12 cellular contexts compared by ENCODE assay signal in the genomic region with DNA sequence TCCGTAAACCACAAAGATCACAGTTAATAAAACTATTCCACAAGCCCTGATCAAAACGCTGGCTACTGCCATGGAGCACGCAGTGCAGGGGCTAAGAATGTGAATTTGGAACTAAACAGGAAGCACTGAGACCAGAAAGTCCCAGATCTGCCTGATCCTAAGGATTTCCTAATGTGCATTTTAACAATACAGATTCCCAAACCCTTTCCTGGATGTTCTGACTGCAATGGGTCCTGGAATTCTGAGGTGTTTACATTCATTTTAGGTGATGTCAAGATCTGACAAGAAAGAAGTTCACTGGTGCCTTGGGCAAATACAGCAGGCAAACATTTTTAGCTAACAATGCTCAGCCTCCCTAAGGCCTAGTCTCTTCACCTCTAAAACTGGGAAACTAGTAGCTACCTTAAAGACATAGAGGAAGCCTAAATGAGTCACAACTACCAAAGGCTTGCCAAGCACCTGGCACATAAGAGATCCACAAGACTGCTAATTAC. TPM values are rescaled to one million over a fixed set of nuclear protein-coding genes. Genes with fewer than 3 reads are reported as not detected.
A peak's percentile ranks its signal among the peaks of the same experiment; 100 is the strongest.
DNase-seq lines count a peak whose midpoint lies in the region; ATAC-seq and TF ChIP-seq lines count a peak whose summit lies in the region.
"Had no signal": no experiment of that assay in that cellular context is flagged by ENCODE, and none has a peak within 500 bp of the region (broad histone marks: within the 10 kb centered on the region; RNA-seq: fewer than 3 reads in every experiment).

No MANE protein-coding gene starts in this region.

- peaks cover 5% of the 10 kb centered on the region for H3K9me3 Mint-ChIP-seq in activated T-helper 2 cell treated with anti-CD3 and anti-CD28 coated beads, Interferon-gamma antibody, Interleukin-2, Interleukin-4, amounts not matched to agents 10 μg/mL and 5 μg/mL and 100 μg/mL, durations not matched to agents 14 hours and 24 hours and 36 hours

- H3K4me3 Mint-ChIP-seq in activated T-helper 2 cell treated with anti-CD3 and anti-CD28 coated beads, Interferon-gamma antibody, Interleukin-2, Interleukin-4, amounts not matched to agents 10 μg/mL and 5 μg/mL and 100 μg/mL, durations not matched to agents 14 hours and 24 hours and 36 hours (ENCODE audit: low read depth), result no peak overlapping the region

- 35% methylated on average over 3 of the region's 3 CpGs for WGBS in smooth muscle cell (ENCODE audit: low lambda C conversion rate)

- no peak overlapping the region for H3K9ac ChIP-seq in HUES48 (ENCODE audit: low read depth, low read length)
- no peak overlapping the region for H3K9ac ChIP-seq in smooth muscle cell (ENCODE audit: low read depth)
- H3K9ac ChIP-seq in MM.1S (ENCODE audit: low read length), result no peak overlapping the region

- peak overlapping the region; percentile 76 for H3K27ac Mint-ChIP-seq in activated T-helper 2 cell treated with anti-CD3 and anti-CD28 coated beads, Interferon-gamma antibody, Interleukin-2, Interleukin-4, amounts not matched to agents 10 μg/mL and 5 μg/mL and 100 μg/mL, durations not matched to agents 14 hours and 24 hours and 36 hours

- TF ChIP-seq CTCF in smooth muscle cell (IDR thresholded peaks at IDR 0.05; ENCODE audit: borderline replicate concordance, insufficient read depth, poor library complexity, severe bottlenecking) (no peak), MM.1S (IDR thresholded peaks at IDR 0.05; ENCODE audit: low read length) (no peak)

- H3K4me2 ChIP-seq in smooth muscle cell, result peak overlapping the region; percentile 2
- no peak overlapping the region for H3K4me2 ChIP-seq in MM.1S (ENCODE audit: low read depth, low read length)

- H3K79me2 ChIP-seq in smooth muscle cell (ENCODE audit: low read depth) (no peaks in the 10 kb centered on the region), MM.1S (ENCODE audit: low read length) (no peaks in the 10 kb centered on the region)

- H3K9me3 ChIP-seq in HUES48 (ENCODE audit: control insufficient read depth, insufficient read depth, low read length) (no peaks in the 10 kb centered on the region), smooth muscle cell (replicated peaks; ENCODE audit: low read depth) (no peaks in the 10 kb centered on the region), MM.1S (replicated peaks; ENCODE audit: insufficient read depth, low read length) (no peaks in the 10 kb centered on the region)

- H3K9me2 ChIP-seq in MM.1S (replicated peaks; ENCODE audit: insufficient read depth, low read length), result no peaks in the 10 kb centered on the region

- ATAC-seq in left ventricle myocardium superior, result peak; percentile 23

- peaks cover 72% of the 10 kb centered on the region for H3K36me3 Mint-ChIP-seq in activated T-helper 2 cell treated with anti-CD3 and anti-CD28 coated beads, Interferon-gamma antibody, Interleukin-2, Interleukin-4, amounts not matched to agents 10 μg/mL and 5 μg/mL and 100 μg/mL, durations not matched to agents 14 hours and 24 hours and 36 hours (ENCODE audit: low read depth)

- H3K27ac ChIP-seq in HUES48 (ENCODE audit: low read depth, low read length), result peak overlapping the region; percentile 26
- peak overlapping the region; percentile 67 for H3K27ac ChIP-seq in smooth muscle cell (ENCODE audit: low read depth)
- H3K27ac ChIP-seq in MM.1S (ENCODE audit: low read length), result no peak overlapping the region

- H4K20me1 ChIP-seq in smooth muscle cell (ENCODE audit: low read depth) (no peaks in the 10 kb centered on the region), MM.1S (ENCODE audit: insufficient read depth, low read length) (no peaks in the 10 kb centered on the region)

- H3F3A ChIP-seq in smooth muscle cell (ENCODE audit: low read depth), result no peaks in the 10 kb centered on the region
- H3F3A ChIP-seq in MM.1S (ENCODE audit: insufficient read depth, low read length), result peaks cover 13% of the 10 kb centered on the region

- H3K4me1 Mint-ChIP-seq in activated T-helper 2 cell treated with anti-CD3 and anti-CD28 coated beads, Interferon-gamma antibody, Interleukin-2, Interleukin-4, amounts not matched to agents 10 μg/mL and 5 μg/mL and 100 μg/mL, durations not matched to agents 14 hours and 24 hours and 36 hours (ENCODE audit: low read depth), result peaks cover 78% of the 10 kb centered on the region

- H2AFZ ChIP-seq in smooth muscle cell (ENCODE audit: low read depth) (no peak overlapping the region), MM.1S (ENCODE audit: low read length) (no peak overlapping the region)

- H3K27me3 ChIP-seq in HUES48 (ENCODE audit: control insufficient read depth, insufficient read depth, low read length) (no peaks in the 10 kb centered on the region), smooth muscle cell (ENCODE audit: low read depth) (no peaks in the 10 kb centered on the region), MM.1S (replicated peaks; ENCODE audit: insufficient read depth, low read length) (no peaks in the 10 kb centered on the region)

- H3K4me1 ChIP-seq in HUES48 (ENCODE audit: control insufficient read depth, insufficient read depth, low read length), result peaks cover 14% of the 10 kb centered on the region
- H3K4me1 ChIP-seq in smooth muscle cell (ENCODE audit: low read depth), result peaks cover 9% of the 10 kb centered on the region
- H3K4me1 ChIP-seq in MM.1S (ENCODE audit: low read length), result peaks cover 17% of the 10 kb centered on the region

- no peaks in the 10 kb centered on the region for H3K27me3 Mint-ChIP-seq in activated T-helper 2 cell treated with anti-CD3 and anti-CD28 coated beads, Interferon-gamma antibody, Interleukin-2, Interleukin-4, amounts not matched to agents 10 μg/mL and 5 μg/mL and 100 μg/mL, durations not matched to agents 14 hours and 24 hours and 36 hours (ENCODE audit: low read depth)

- H3K36me3 ChIP-seq in HUES48 (ENCODE audit: control insufficient read depth, insufficient read depth, low read length) (peaks cover 21% of the 10 kb centered on the region; the same call in 1 of the 2 replicates), smooth muscle cell (ENCODE audit: low read depth) (no peaks in the 10 kb centered on the region), MM.1S (replicated peaks; ENCODE audit: insufficient read depth, low read length) (no peaks in the 10 kb centered on the region)

- intact Hi-C loops in activated T-helper 2 cell treated with anti-CD3 and anti-CD28 coated beads, Interferon-gamma antibody, Interleukin-2, Interleukin-4, amounts not matched to agents 10 μg/mL and 5 μg/mL and 100 μg/mL, durations not matched to agents 14 hours and 24 hours and 36 hours (cut with micrococcal nuclease), result no loop called here
- intact Hi-C loops in left ventricle myocardium superior (cut with micrococcal nuclease), result no loop called here

- H3K4me3 ChIP-seq in HUES48 (ENCODE audit: low read depth, low read length) (no peak overlapping the region), smooth muscle cell (no peak overlapping the region), MM.1S (ENCODE audit: low read length) (no peak overlapping the region)

- no peak for DNase-seq in activated T-helper 2 cell treated with anti-CD3 and anti-CD28 coated beads, Interferon-gamma antibody, Interleukin-2, Interleukin-4, amounts not matched to agents 10 μg/mL and 5 μg/mL and 100 μg/mL, durations not matched to agents 14 hours and 24 hours and 36 hours (ENCODE audit: low spot score)
- no peak for DNase-seq in left ventricle myocardium superior
- no peak for DNase-seq in smooth muscle cell (lab: John Stamatoyannopoulos, UW; ENCODE audit: unreplicated experiment)
- no peak for DNase-seq in OCI-M1 (lab: John Stamatoyannopoulos, UW)
- no peak for DNase-seq in C1 segment of cervical spinal cord (lab: John Stamatoyannopoulos, UW)
- DNase-seq in NCI-H2171 (lab: John Stamatoyannopoulos, UW), result no peak
- no peak for DNase-seq in MM.1S
- DNase-seq: activated effector memory CD4-positive, alpha-beta T cell treated with anti-CD3 and anti-CD28 coated beads, Interleukin-2, amount 50 U/mL, for 16 hours; effector memory CD4-positive, alpha-beta T cell; NCI-H69; right cardiac atrium had no signal

RNA-seq across cellular contexts. Expression of a gene that starts 10.3 kb away (rescaled TPM):
- total RNA-seq in activated T-helper 2 cell treated with anti-CD3 and anti-CD28 coated beads, Interferon-gamma antibody, Interleukin-2, Interleukin-4, amounts not matched to agents 10 μg/mL and 5 μg/mL and 100 μg/mL, durations not matched to agents 14 hours and 24 hours and 36 hours, result 186 and 189 TPM in 2 replicates
- total RNA-seq in left ventricle myocardium superior, result 34.2 TPM
- 35.7 and 36.9 TPM in 2 replicates for total RNA-seq in smooth muscle cell
- polyA plus RNA-seq in smooth muscle cell, result 59.1 and 61.2 TPM in 2 replicates

RNA-seq across cellular contexts. Expression of a gene that starts 55.0 kb away (rescaled TPM):
- total RNA-seq in activated T-helper 2 cell treated with anti-CD3 and anti-CD28 coated beads, Interferon-gamma antibody, Interleukin-2, Interleukin-4, amounts not matched to agents 10 μg/mL and 5 μg/mL and 100 μg/mL, durations not matched to agents 14 hours and 24 hours and 36 hours, result 13.5 and 17.3 TPM in 2 replicates
- 3.7 TPM for total RNA-seq in left ventricle myocardium superior
- total RNA-seq in smooth muscle cell, result 0.81 and 2.6 TPM in 2 replicates
- polyA plus RNA-seq in smooth muscle cell, result 3.1 and 3.5 TPM in 2 replicates

RNA-seq across cellular contexts. Expression of a gene that starts 55.5 kb away (rescaled TPM):
- total RNA-seq in activated T-helper 2 cell treated with anti-CD3 and anti-CD28 coated beads, Interferon-gamma antibody, Interleukin-2, Interleukin-4, amounts not matched to agents 10 μg/mL and 5 μg/mL and 100 μg/mL, durations not matched to agents 14 hours and 24 hours and 36 hours, result 434 and 437 TPM in 2 replicates
- total RNA-seq in left ventricle myocardium superior, result 9.8 TPM
- 13.4 and 17.2 TPM in 2 replicates for total RNA-seq in smooth muscle cell
- 24.0 and 35.3 TPM in 2 replicates for polyA plus RNA-seq in smooth muscle cell

Comparison
In these comparisons a context has a peak if more than half of its experiments do, and no peak if none do; other contexts are left out.
1. RNA of a gene that starts 55.5 kb away (total RNA-seq): 434 to 437 TPM in activated T-helper 2 cell treated with anti-CD3 and anti-CD28 coated beads, Interferon-gamma antibody, Interleukin-2, Interleukin-4, amounts not matched to agents 10 μg/mL and 5 μg/mL and 100 μg/mL, durations not matched to agents 14 hours and 24 hours and 36 hours; 13.4 to 17.2 TPM in smooth muscle cell and 9.8 TPM in left ventricle myocardium superior (single experiment); every median in the first group is over 10 times any median in the second.